In the genomic region with DNA sequence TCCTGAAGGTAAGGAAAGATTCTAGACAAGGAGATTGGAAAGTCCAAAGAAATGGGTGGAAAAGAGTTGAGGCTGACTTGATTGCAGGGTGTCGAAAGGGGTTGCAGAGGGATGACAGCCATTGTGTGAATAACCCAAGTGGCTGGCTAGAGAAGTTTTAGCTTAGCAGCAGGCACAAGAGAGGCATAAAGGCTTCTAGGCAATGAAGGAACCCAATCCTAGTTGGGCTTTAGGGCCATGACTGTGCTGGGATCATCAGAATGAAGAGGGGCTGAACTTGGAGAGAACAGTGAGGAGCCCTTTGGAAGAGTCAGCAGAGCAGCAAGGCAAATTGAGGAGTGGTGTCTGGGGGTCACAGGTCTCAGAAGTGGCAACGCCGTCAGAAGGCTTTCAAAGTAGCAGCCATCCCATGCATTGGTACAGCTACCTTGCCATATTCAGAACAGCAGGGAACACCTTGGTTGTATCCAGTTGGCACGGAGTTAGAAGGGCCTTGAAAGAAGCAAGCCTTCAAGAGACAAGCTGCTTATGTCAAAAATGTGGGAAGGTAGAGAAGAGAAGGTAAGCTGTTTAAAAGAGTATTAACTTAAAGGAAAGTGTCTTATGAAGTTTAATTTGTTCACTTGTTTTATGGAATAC, we compare ENCODE assay signal across 8 cellular contexts.
"Had no signal": no experiment of that assay in that cellular context is flagged by ENCODE, and none has a peak within 500 bp of the region (broad histone marks: within the 10 kb centered on the region; RNA-seq: fewer than 3 reads in every experiment).

No MANE protein-coding gene starts in this region.

- ATAC-seq: GM12878 had no signal

- DNase-seq: GDM1, GF-D8 had no signal

- FAIRE-seq: G401.6, GM12878, GM12891, GM12892, GM18507, GM19239 had no signal

- H3K4me3 ChIP-seq: GM12878 had no signal
